ENCODE assay signal across 1 cellular context in genomic region chr19:42561512-42561911, GRCh38.
TF ChIP-seq lines count a peak whose summit lies in the region.

No MANE protein-coding gene starts in this region.

TF ChIP-seq in HepG2, 621 proteins besides CTCF, POLR2A, EP300 and RAD21:
- TF ChIP-seq ZBTB7A (CRISPR knock-in tag; IDR thresholded peaks at IDR 0.05) (no peak), ZNF263 (CRISPR knock-in tag; IDR thresholded peaks at IDR 0.05) (peak; percentile 97)
TF ChIP-seq in HepG2: peak in this region for 1.
